1 cellular context compared by ENCODE assay signal in the genomic region with DNA sequence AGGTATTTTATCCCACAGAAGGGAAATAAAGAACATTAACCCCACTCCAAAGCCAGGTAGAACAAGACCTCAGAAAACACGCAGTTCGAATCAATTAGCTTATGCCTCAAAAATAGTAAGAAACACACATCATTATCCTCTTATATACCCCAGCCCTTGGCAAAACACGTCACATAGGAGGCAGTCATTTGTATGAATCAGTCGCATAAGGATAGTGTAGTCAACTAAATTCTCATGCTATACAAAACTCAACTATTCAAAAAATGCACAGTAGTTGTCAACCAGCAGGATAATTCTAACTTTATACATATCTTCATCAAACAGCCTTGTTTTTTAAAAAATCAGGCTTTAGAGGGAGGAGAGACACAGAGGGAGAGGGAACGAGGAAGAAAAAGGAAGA.
TF ChIP-seq lines count a peak whose summit lies in the region.

No MANE protein-coding gene starts in this region.

TF ChIP-seq in IMR-90, 13 proteins besides CTCF, POLR2A, EP300 and RAD21:
- TF ChIP-seq RCOR1 (IDR thresholded peaks at IDR 0.05; ENCODE audit: insufficient replicate concordance, low read length), result no peak
- TF ChIP-seq MXI1 (IDR thresholded peaks at IDR 0.05; ENCODE audit: borderline replicate concordance, low read depth, low read length), result no peak
- TF ChIP-seq NFE2L2 (IDR thresholded peaks at IDR 0.05; ENCODE audit: low read depth, low read length), result no peak
- TF ChIP-seq, protein P1, sequence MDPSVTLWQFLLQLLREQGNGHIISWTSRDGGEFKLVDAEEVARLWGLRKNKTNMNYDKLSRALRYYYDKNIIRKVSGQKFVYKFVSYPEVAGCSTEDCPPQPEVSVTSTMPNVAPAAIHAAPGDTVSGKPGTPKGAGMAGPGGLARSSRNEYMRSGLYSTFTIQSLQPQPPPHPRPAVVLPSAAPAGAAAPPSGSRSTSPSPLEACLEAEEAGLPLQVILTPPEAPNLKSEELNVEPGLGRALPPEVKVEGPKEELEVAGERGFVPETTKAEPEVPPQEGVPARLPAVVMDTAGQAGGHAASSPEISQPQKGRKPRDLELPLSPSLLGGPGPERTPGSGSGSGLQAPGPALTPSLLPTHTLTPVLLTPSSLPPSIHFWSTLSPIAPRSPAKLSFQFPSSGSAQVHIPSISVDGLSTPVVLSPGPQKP (IDR thresholded peaks at IDR 0.05; ENCODE audit: borderline replicate concordance, low read depth, low read length), result no peak
- TF ChIP-seq RFX5 (IDR thresholded peaks at IDR 0.05; ENCODE audit: low read depth, low read length), result no peak
- TF ChIP-seq FOS (IDR thresholded peaks at IDR 0.05; ENCODE audit: low read depth, low read length), result no peak
- no peak for TF ChIP-seq BHLHE40 (IDR thresholded peaks at IDR 0.05; ENCODE audit: low read depth, low read length)
- TF ChIP-seq CEBPB (IDR thresholded peaks at IDR 0.05; ENCODE audit: low read depth, low read length), result no peak
- TF ChIP-seq CHD1 (IDR thresholded peaks at IDR 0.05; ENCODE audit: low read depth, low read length), result no peak
- TF ChIP-seq MAFK (IDR thresholded peaks at IDR 0.05; ENCODE audit: low read depth, low read length), result no peak
- TF ChIP-seq SMC3 (IDR thresholded peaks at IDR 0.05; ENCODE audit: low read depth, low read length), result no peak
- TF ChIP-seq MAZ (IDR thresholded peaks at IDR 0.05; ENCODE audit: borderline replicate concordance, low read depth, low read length), result no peak
